In genomic region chr2:209473930-209474419, GRCh38 we compare ENCODE assay signal across 8 cellular contexts. TPM values are rescaled to one million over a fixed set of nuclear protein-coding genes. Genes with fewer than 3 reads are reported as not detected.
DNase-seq lines count a peak whose midpoint lies in the region; ATAC-seq lines count a peak whose summit lies in the region.

No MANE protein-coding gene starts in this region.

- H3K4me3 ChIP-seq in skeletal muscle cell (ENCODE audit: low read depth, low read length) = no peak overlapping the region

- ATAC-seq in GM18511 (IDR thresholded peaks at IDR 0.05; ENCODE audit: unreplicated experiment) (no peak), GM21390 (IDR thresholded peaks at IDR 0.05; ENCODE audit: unreplicated experiment) (no peak), GM21529 (IDR thresholded peaks at IDR 0.05; ENCODE audit: unreplicated experiment) (no peak)

- DNase-seq in NCI-H1417 (lab: John Stamatoyannopoulos, UW) (peak in 2 of 3 experiments; percentile 20 to 21), NCI-H1417 treated with DMSO at 0.1 percent for 48 hours (lab: John Stamatoyannopoulos, UW) (no peak), NCI-H226 (peak; percentile 77), dermis blood vessel endothelial cell (peak; percentile 78), skeletal muscle cell (ENCODE audit: low read depth) (peak; percentile 98)

RNA-seq across cellular contexts. Expression of gene MAP2, which starts 50.1 kb away (rescaled TPM):
- total RNA-seq in dermis blood vessel endothelial cell = 3.9 and 6.0 TPM in 2 replicates
